ENCODE assay signal across 8 cellular contexts in genomic region chr4:41934813-41935651, GRCh38. TPM values are rescaled to one million over a fixed set of nuclear protein-coding genes. Genes with fewer than 3 reads are reported as not detected.
DNase-seq lines count a peak whose midpoint lies in the region; ATAC-seq, FAIRE-seq and TF ChIP-seq lines count a peak whose summit lies in the region.

TMEM33 (plus strand) TSS chr4:41935429; CDS start chr4:41935485, 56 bp downstream.

- DNase-seq in AG20443 (ENCODE audit: low spot score) = peak; percentile 93
- peak; percentile 91 for DNase-seq in NCI-H460 (ENCODE audit: extremely low read depth, low read depth)
- DNase-seq in activated CD4-positive, CD25-positive, alpha-beta regulatory T cell treated with anti-CD3 and anti-CD28 coated beads, Interleukin-2, amount 50 U/mL, for 72 hours = peak; percentile 77
- DNase-seq in cerebellar nuclear complex (lab: John Stamatoyannopoulos, UW) = peak; percentile 15 to 76
- peak; percentile 90 for DNase-seq in kidney
- peak; percentile 87 for DNase-seq in stimulated activated CD4-positive, alpha-beta T cell treated with anti-CD3 and anti-CD28 coated beads, Interleukin-15, amount 100 ng/mL, for 24 hours

- H3K9ac ChIP-seq in kidney (ENCODE audit: low read length in 2 of 2) = peak within 1 kb of the TSS; percentile 83 to 89

- peak; percentile 89 for ATAC-seq in GM19043 (IDR thresholded peaks at IDR 0.05; ENCODE audit: low read depth, unreplicated experiment)
- ATAC-seq in HG03378 (IDR thresholded peaks at IDR 0.05; ENCODE audit: unreplicated experiment) = peak; percentile 90

- TF ChIP-seq CTCF in kidney (IDR thresholded peaks at IDR 0.05; ENCODE audit: borderline replicate concordance, extremely low read depth, insufficient read depth) = no peak

- intact Hi-C loops in kidney (cut with DNase I) = no loop called here

- H3K27ac ChIP-seq in kidney (ENCODE audit: low read depth in 2 of 2, low read length in 2 of 2) = peak within 1 kb of the TSS; percentile 55 to 82

- FAIRE-seq in kidney (lab: Jason Lieb, UNC) = no peak

- H3K4me3 ChIP-seq in kidney (ENCODE audit: low read length in 2 of 2) = peak within 1 kb of the TSS; percentile 95 to 96

- H3K4me1 ChIP-seq in kidney (ENCODE audit: control insufficient read depth in 1 of 2, insufficient read depth in 1 of 2, low read depth in 1 of 2, low read length in 2 of 2) = peaks cover 0 to 9% of the 10 kb centered on the region in 2 donors

- H3K9me3 ChIP-seq in kidney (ENCODE audit: control insufficient read depth in 1 of 2, low read length in 2 of 2) = no peaks in the 10 kb centered on the region

- peaks cover 4 to 8% of the 10 kb centered on the region in 2 donors for H3K36me3 ChIP-seq in kidney (ENCODE audit: control insufficient read depth in 1 of 2, insufficient read depth in 2 of 2, low read length in 2 of 2)

RNA-seq across cellular contexts. Expression of gene TMEM33, which starts in this region (rescaled TPM):
- 134 and 143 TPM in 2 replicates for total RNA-seq in NCI-H460 (2014; rRNA removed; shearing (Covaris generic))
- polyA plus RNA-seq in NCI-H460 (2014; cell fraction: nucleus; rRNA removed) = 27.4 and 42.3 TPM in 2 replicates
- total RNA-seq in kidney = 63.8 TPM
- 20.3 TPM for polyA plus RNA-seq in kidney (ENCODE audit: insufficient read depth, low read depth, low replicate concordance)

Comparison
In these comparisons a context has a peak if more than half of its experiments do, and no peak if none do; other contexts are left out.
1. Peak in every context shown above with its lines: DNase-seq, ATAC-seq, H3K4me3 ChIP-seq and H3K27ac ChIP-seq.